ENCODE assay signal across 29 cellular contexts in the genomic region with DNA sequence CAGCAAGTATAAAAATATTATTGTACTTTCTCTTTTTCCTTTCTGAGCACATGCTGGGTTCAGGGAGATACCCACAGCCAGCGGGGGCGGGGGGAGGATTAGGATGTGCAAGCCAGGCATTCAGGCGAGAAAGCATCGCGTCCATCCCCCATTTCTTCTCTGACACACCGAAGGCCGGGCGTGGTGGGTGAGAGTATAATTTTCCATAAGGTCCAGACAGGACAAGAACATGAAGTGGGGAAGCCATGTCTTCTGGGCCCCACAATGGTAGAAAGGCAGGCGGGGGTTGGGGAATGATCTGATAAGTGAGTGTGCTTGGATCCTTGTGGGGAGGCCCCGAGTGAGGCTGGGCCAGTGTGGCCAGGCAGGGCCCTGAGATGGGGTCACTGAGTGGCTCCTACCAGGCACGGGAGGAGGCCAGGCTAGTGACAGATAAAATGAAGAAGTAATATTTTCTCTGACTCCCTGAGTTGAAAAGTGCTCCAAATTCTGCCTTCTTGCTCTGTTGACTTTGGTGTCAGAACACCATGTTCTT. TPM values are rescaled to one million over a fixed set of nuclear protein-coding genes. Genes with fewer than 3 reads are reported as not detected.
DNase-seq lines count a peak whose midpoint lies in the region; ATAC-seq and TF ChIP-seq lines count a peak whose summit lies in the region.
"Had no signal": no experiment of that assay in that cellular context is flagged by ENCODE, and none has a peak within 500 bp of the region (broad histone marks: within the 10 kb centered on the region; RNA-seq: fewer than 3 reads in every experiment).

No MANE protein-coding gene starts in this region.

- H3K36me3 ChIP-seq in BLaER1 (0 out of 2 replicates have a peak, but pooled peaks cover 3% of the 10 kb centered on the region), mesenchymal stem cell (ENCODE audit: control insufficient read depth in 1 of 2, insufficient read depth in 2 of 2, low read depth in 1 of 2, low read length in 2 of 2) (no peaks in the 10 kb centered on the region)
- H3K36me3 ChIP-seq in naive thymus-derived CD4-positive, alpha-beta T cell (ENCODE audit: control insufficient read depth in 2 of 3, insufficient read depth in 3 of 3, low read length in 3 of 3): no peaks in the 10 kb centered on the region
- H3K36me3 ChIP-seq: cardiac muscle cell, heart left ventricle, MG63, tibial nerve had no signal

- peak overlapping the region in 1 of 2 experiments; percentile 81 for H3K4ac ChIP-seq in mesenchymal stem cell (ENCODE audit: low read depth in 1 of 2, low read length in 2 of 2)

- H2AK5ac ChIP-seq in mesenchymal stem cell (ENCODE audit: low read length, severe bottlenecking): no peak overlapping the region

- H3K4me3 ChIP-seq in BLaER1 (peak overlapping the region; percentile 63), mesenchymal stem cell (ENCODE audit: insufficient read depth in 1 of 2, low read depth in 1 of 2, low read length in 2 of 2) (no peak overlapping the region)
- H3K4me3 ChIP-seq in naive thymus-derived CD4-positive, alpha-beta T cell (ENCODE audit: low read length): no peak overlapping the region
- H3K4me3 ChIP-seq: cardiac muscle cell, dorsolateral prefrontal cortex, GM12878, heart left ventricle, MG63, mucosa of descending colon, tibial nerve had no signal

- peak overlapping the region; percentile 1 for H4K8ac ChIP-seq in mesenchymal stem cell (ENCODE audit: low read length)

- no peaks in the 10 kb centered on the region for H3K79me1 ChIP-seq in mesenchymal stem cell (replicated peaks; ENCODE audit: low read length, poor library complexity, severe bottlenecking)

- H3K4me2 ChIP-seq in BLaER1 (peak overlapping the region; percentile 99), mesenchymal stem cell (ENCODE audit: low read length, poor library complexity, severe bottlenecking) (no peak overlapping the region)

- H3K4me1 ChIP-seq in BLaER1 (peaks cover 100% of the 10 kb centered on the region), mesenchymal stem cell (ENCODE audit: control insufficient read depth, insufficient read depth, low read depth, low read length) (peaks cover 10% of the 10 kb centered on the region)
- H3K4me1 ChIP-seq in naive thymus-derived CD4-positive, alpha-beta T cell (ENCODE audit: control insufficient read depth in 2 of 2, insufficient read depth in 2 of 2, low read length in 2 of 2): peaks cover 3 to 4% of the 10 kb centered on the region in 2 donors

- intact Hi-C loops in CD14-positive monocyte (cut with micrococcal nuclease): loop anchor here (2.0 to 10.0 kb wide), 2 partner anchors 13 to 535 kb away; no protein-coding TSS in a partner anchor
- intact Hi-C loops in activated T-helper 2 cell treated with anti-CD3 and anti-CD28 coated beads, Interferon-gamma antibody, Interleukin-2, Interleukin-4, amounts not matched to agents 10 μg/mL and 5 μg/mL and 100 μg/mL, durations not matched to agents 14 hours and 24 hours and 36 hours (cut with micrococcal nuclease): no loop called here
- intact Hi-C loops in naive thymus-derived CD4-positive, alpha-beta T cell (cut with micrococcal nuclease): no loop called here

- POLR2A ChIA-PET in naive thymus-derived CD4-positive, alpha-beta T cell (lab: Charles Lee): no interaction called here

- no peak overlapping the region for H3K23ac ChIP-seq in mesenchymal stem cell (ENCODE audit: low read length in 2 of 2)

- peaks cover 0 to 2% (median 1%) of the 10 kb centered on the region in 3 donors for H3K27me3 Mint-ChIP-seq in CD14-positive monocyte (ENCODE audit: low read depth in 3 of 3)
- H3K27me3 Mint-ChIP-seq in activated T-helper 2 cell treated with anti-CD3 and anti-CD28 coated beads, Interferon-gamma antibody, Interleukin-2, Interleukin-4, amounts not matched to agents 10 μg/mL and 5 μg/mL and 100 μg/mL, durations not matched to agents 14 hours and 24 hours and 36 hours (ENCODE audit: low read depth): peaks cover 6% of the 10 kb centered on the region
- peaks cover 0 to 2% (median 0%) of the 10 kb centered on the region in 5 donors for H3K27me3 Mint-ChIP-seq in naive thymus-derived CD4-positive, alpha-beta T cell

- H3K9ac ChIP-seq in BLaER1 (peak overlapping the region; percentile 84), mesenchymal stem cell (ENCODE audit: low read length) (no peak overlapping the region)

- TF ChIP-seq CTCF in CD14-positive monocyte (IDR thresholded peaks at IDR 0.05): no peak

- peak overlapping the region; percentile 39 to 58 for H3K4me3 Mint-ChIP-seq in CD14-positive monocyte
- no peak overlapping the region for H3K4me3 Mint-ChIP-seq in activated T-helper 2 cell treated with anti-CD3 and anti-CD28 coated beads, Interferon-gamma antibody, Interleukin-2, Interleukin-4, amounts not matched to agents 10 μg/mL and 5 μg/mL and 100 μg/mL, durations not matched to agents 14 hours and 24 hours and 36 hours (ENCODE audit: low read depth)
- H3K4me3 Mint-ChIP-seq in naive thymus-derived CD4-positive, alpha-beta T cell: peak overlapping the region in 2 of 10 donors; percentile 29 to 66

- H4K91ac ChIP-seq in mesenchymal stem cell (ENCODE audit: low read length): peak overlapping the region; percentile 9

- H4K20me1 ChIP-seq in BLaER1: no peaks in the 10 kb centered on the region

- H3K4me1 Mint-ChIP-seq in CD14-positive monocyte: peaks cover 84% of the 10 kb centered on the region
- H3K4me1 Mint-ChIP-seq in activated T-helper 2 cell treated with anti-CD3 and anti-CD28 coated beads, Interferon-gamma antibody, Interleukin-2, Interleukin-4, amounts not matched to agents 10 μg/mL and 5 μg/mL and 100 μg/mL, durations not matched to agents 14 hours and 24 hours and 36 hours (ENCODE audit: low read depth): peaks cover 10% of the 10 kb centered on the region
- H3K4me1 Mint-ChIP-seq in naive thymus-derived CD4-positive, alpha-beta T cell: peaks cover under 1 to 14% (median 2%) of the 10 kb centered on the region in 7 donors

- DNase-seq in CD14-positive monocyte (ENCODE audit: low spot score) (no peak), mesenchymal stem cell (no peak), NCI-H2081 treated with DMSO at 0.1 percent for 48 hours (lab: John Stamatoyannopoulos, UW) (no peak), dermis blood vessel endothelial cell (no peak)
- no peak for DNase-seq in activated T-helper 2 cell treated with anti-CD3 and anti-CD28 coated beads, Interferon-gamma antibody, Interleukin-2, Interleukin-4, amounts not matched to agents 10 μg/mL and 5 μg/mL and 100 μg/mL, durations not matched to agents 14 hours and 24 hours and 36 hours (ENCODE audit: low spot score)
- no peak for DNase-seq in naive thymus-derived CD4-positive, alpha-beta T cell
- DNase-seq: activated CD4-positive, alpha-beta T cell treated with anti-CD3 and anti-CD28 coated beads, Interleukin-2, amount 50 U/mL, for 1 hour; COR-L47; DMS79 treated with DMSO at 0.1 percent for 48 hours; H7; MG63; NCI-H1694; NCI-H226; NCI-H82; nucleus accumbens; SHP77; small intestine; stimulated activated CD4-positive, alpha-beta T cell treated with anti-CD3 and anti-CD28 coated beads, Interleukin-4, amount 100 ng/mL, for 1 hour; stimulated activated naive CD4-positive, alpha-beta T cell treated with Interleukin-2 at 50 U/mL for 16 hours had no signal

- H3K9me3 Mint-ChIP-seq in CD14-positive monocyte: peaks cover 0 to 2% (median 0%) of the 10 kb centered on the region in 7 donors
- no peaks in the 10 kb centered on the region for H3K9me3 Mint-ChIP-seq in activated T-helper 2 cell treated with anti-CD3 and anti-CD28 coated beads, Interferon-gamma antibody, Interleukin-2, Interleukin-4, amounts not matched to agents 10 μg/mL and 5 μg/mL and 100 μg/mL, durations not matched to agents 14 hours and 24 hours and 36 hours
- no peaks in the 10 kb centered on the region for H3K9me3 Mint-ChIP-seq in naive thymus-derived CD4-positive, alpha-beta T cell

- H3K18ac ChIP-seq in mesenchymal stem cell (ENCODE audit: low read depth in 1 of 2, low read length in 2 of 2): peak overlapping the region in 1 of 2 experiments; percentile 54

- H3K27ac ChIP-seq in BLaER1: peak overlapping the region; percentile 97
- no peak overlapping the region for H3K27ac ChIP-seq in mesenchymal stem cell (ENCODE audit: low read length, poor library complexity, severe bottlenecking)
- H3K27ac ChIP-seq in naive thymus-derived CD4-positive, alpha-beta T cell (ENCODE audit: low read depth, low read length): no peak overlapping the region
- H3K27ac ChIP-seq: cardiac muscle cell, dorsolateral prefrontal cortex had no signal

- no peak for ATAC-seq in naive thymus-derived CD4-positive, alpha-beta T cell
- ATAC-seq: GM12878, heart left ventricle, mucosa of descending colon had no signal

- peak overlapping the region in 1 of 2 experiments; percentile 84 for H2BK12ac ChIP-seq in mesenchymal stem cell (ENCODE audit: low read length in 2 of 2)

- peak overlapping the region; percentile 2 for H2AFZ ChIP-seq in mesenchymal stem cell (ENCODE audit: low read depth, low read length)

- H3K9me3 ChIP-seq in BLaER1 (no peaks in the 10 kb centered on the region), mesenchymal stem cell (ENCODE audit: control insufficient read depth, low read length) (no peaks in the 10 kb centered on the region)
- H3K9me3 ChIP-seq in naive thymus-derived CD4-positive, alpha-beta T cell (ENCODE audit: control insufficient read depth in 2 of 3, low read length in 3 of 3): no peaks in the 10 kb centered on the region
- H3K9me3 ChIP-seq: heart left ventricle, MG63, mucosa of descending colon, tibial nerve had no signal

- H3K14ac ChIP-seq in mesenchymal stem cell (ENCODE audit: low read length in 2 of 2): no peak overlapping the region

- no peak overlapping the region for H2BK120ac ChIP-seq in mesenchymal stem cell (ENCODE audit: low read depth, low read length)

- 94% methylated on average over 10 of the region's 11 CpGs for WGBS in mesenchymal stem cell

- CTCF ChIA-PET in naive thymus-derived CD4-positive, alpha-beta T cell (lab: Charles Lee): interaction anchor here (2.2 kb wide), 1 partner anchor 130 kb away, joined by 7 read pairs; no protein-coding TSS in a partner anchor

- no peaks in the 10 kb centered on the region for H3K27me3 ChIP-seq in BLaER1
- peaks cover 0 to 27% of the 10 kb centered on the region in 2 experiments for H3K27me3 ChIP-seq in mesenchymal stem cell (ENCODE audit: control insufficient read depth in 1 of 2, insufficient read depth in 1 of 2, low read length in 2 of 2)
- no peaks in the 10 kb centered on the region for H3K27me3 ChIP-seq in naive thymus-derived CD4-positive, alpha-beta T cell (ENCODE audit: control insufficient read depth in 2 of 2, insufficient read depth in 2 of 2, low read length in 2 of 2)
- H3K27me3 ChIP-seq: cardiac muscle cell, dorsolateral prefrontal cortex, MG63, tibial nerve had no signal

- no peak overlapping the region for H2BK5ac ChIP-seq in mesenchymal stem cell (ENCODE audit: low read depth, low read length, poor library complexity, severe bottlenecking)

- peak overlapping the region; percentile 94 to 100 (median 100) for H3K27ac Mint-ChIP-seq in CD14-positive monocyte
- H3K27ac Mint-ChIP-seq in activated T-helper 2 cell treated with anti-CD3 and anti-CD28 coated beads, Interferon-gamma antibody, Interleukin-2, Interleukin-4, amounts not matched to agents 10 μg/mL and 5 μg/mL and 100 μg/mL, durations not matched to agents 14 hours and 24 hours and 36 hours: peak overlapping the region; percentile 40
- peak overlapping the region in 1 of 9 donors; percentile 25 for H3K27ac Mint-ChIP-seq in naive thymus-derived CD4-positive, alpha-beta T cell

- H2BK15ac ChIP-seq in mesenchymal stem cell (ENCODE audit: low read depth, poor library complexity, severe bottlenecking): no peak overlapping the region

- H3K36me3 Mint-ChIP-seq in CD14-positive monocyte: peaks cover 9 to 12% of the 10 kb centered on the region in 2 donors
- no peaks in the 10 kb centered on the region for H3K36me3 Mint-ChIP-seq in activated T-helper 2 cell treated with anti-CD3 and anti-CD28 coated beads, Interferon-gamma antibody, Interleukin-2, Interleukin-4, amounts not matched to agents 10 μg/mL and 5 μg/mL and 100 μg/mL, durations not matched to agents 14 hours and 24 hours and 36 hours (ENCODE audit: low read depth)
- H3K36me3 Mint-ChIP-seq in naive thymus-derived CD4-positive, alpha-beta T cell: no peaks in the 10 kb centered on the region

RNA-seq across cellular contexts. Expression of gene LRTM2, which starts 10.7 kb away (rescaled TPM):
- polyA plus RNA-seq in CD14-positive monocyte: not detected
- total RNA-seq in activated T-helper 2 cell treated with anti-CD3 and anti-CD28 coated beads, Interferon-gamma antibody, Interleukin-2, Interleukin-4, amounts not matched to agents 10 μg/mL and 5 μg/mL and 100 μg/mL, durations not matched to agents 14 hours and 24 hours and 36 hours: 0.07 and 0.09 TPM in 2 replicates
- 0.01 TPM for polyA plus RNA-seq in mesenchymal stem cell (2013, experiment 1 of 2)
- 0.01 TPM for polyA plus RNA-seq in mesenchymal stem cell (2013, experiment 2 of 2)
- total RNA-seq in dermis blood vessel endothelial cell: not detected in 2 replicates
- total RNA-seq in naive thymus-derived CD4-positive, alpha-beta T cell: under 1 TPM in 1 of 5 experiments, not detected in 4; 0.12 TPM
- not detected for polyA plus RNA-seq in naive thymus-derived CD4-positive, alpha-beta T cell
- total RNA-seq: cardiac muscle cell, GM12878, heart left ventricle, IMR-90, lower leg skin, mucosa of descending colon, tibial nerve had no signal
- polyA plus RNA-seq: adipose tissue, cardiac muscle cell, heart left ventricle, IMR-90 had no signal

Comparison
In these comparisons a context has a peak if more than half of its experiments do, and no peak if none do; other contexts are left out.
1. intact Hi-C loops: an anchor here in CD14-positive monocyte (2.0 to 10.0 kb wide); none called in activated T-helper 2 cell treated with anti-CD3 and anti-CD28 coated beads, Interferon-gamma antibody, Interleukin-2, Interleukin-4, amounts not matched to agents 10 μg/mL and 5 μg/mL and 100 μg/mL, durations not matched to agents 14 hours and 24 hours and 36 hours and naive thymus-derived CD4-positive, alpha-beta T cell.